ENCODE assay signal across 24 cellular contexts in genomic region chr11:120207517-120207916, GRCh38. TPM values are rescaled to one million over a fixed set of nuclear protein-coding genes. Genes with fewer than 3 reads are reported as not detected.
DNase-seq lines count a peak whose midpoint lies in the region; ATAC-seq and TF ChIP-seq lines count a peak whose summit lies in the region.
"Had no signal": no experiment of that assay in that cellular context is flagged by ENCODE, and none has a peak within 500 bp of the region (broad histone marks: within the 10 kb centered on the region; RNA-seq: fewer than 3 reads in every experiment).

No MANE protein-coding gene starts in this region.

- no peak for TF ChIP-seq EP300 in upper lobe of left lung (IDR thresholded peaks at IDR 0.05)

- intact Hi-C loops in PC-3 (cut with micrococcal nuclease) = no loop called here

- CTCF ChIA-PET in PC-3 (lab: Charles Lee) = no interaction called here

- H3K79me2 ChIP-seq in PC-3 (ENCODE audit: low read length) (peaks cover 12% of the 10 kb centered on the region), hepatocyte (peaks cover 16% of the 10 kb centered on the region), smooth muscle cell (ENCODE audit: low read depth) (peaks cover 13% of the 10 kb centered on the region)

- H3K27me3 ChIP-seq in PC-3 (ENCODE audit: low read length) (no peaks in the 10 kb centered on the region), hepatocyte (no peaks in the 10 kb centered on the region), smooth muscle cell (ENCODE audit: low read depth) (no peaks in the 10 kb centered on the region), upper lobe of left lung (peaks cover 0 to 5% (median 0%) of the 10 kb centered on the region in 4 donors)
- H3K27me3 ChIP-seq: brain microvascular endothelial cell had no signal

- H3F3A ChIP-seq in PC-3 (ENCODE audit: low read length, unreplicated experiment) (no peaks in the 10 kb centered on the region), smooth muscle cell (ENCODE audit: low read depth) (peaks cover 11% of the 10 kb centered on the region)

- H2AFZ ChIP-seq in PC-3 (ENCODE audit: low read length) (no peak overlapping the region), hepatocyte (no peak overlapping the region), smooth muscle cell (ENCODE audit: low read depth) (peak overlapping the region; percentile 76)
- H2AFZ ChIP-seq: GM23338 had no signal

- no peak overlapping the region for H3K4me2 ChIP-seq in PC-3 (ENCODE audit: low read length)
- peak overlapping the region; percentile 13 for H3K4me2 ChIP-seq in hepatocyte
- H3K4me2 ChIP-seq in smooth muscle cell = peak overlapping the region; percentile 17
- H3K4me2 ChIP-seq: GM23338, SK-N-SH had no signal

- TF ChIP-seq CTCF in C4-2B (conservative IDR thresholded peaks at IDR 0.05) (no peak), PC-3 (conservative IDR thresholded peaks at IDR 0.05; ENCODE audit: low read depth, low read length) (no peak), hepatocyte (IDR thresholded peaks at IDR 0.05; ENCODE audit: poor library complexity) (no peak), smooth muscle cell (IDR thresholded peaks at IDR 0.05; ENCODE audit: borderline replicate concordance, insufficient read depth, poor library complexity, severe bottlenecking) (no peak), upper lobe of left lung (IDR thresholded peaks at IDR 0.05) (no peak)

- ATAC-seq in PC-3 = no peak
- no peak for ATAC-seq in upper lobe of left lung (ENCODE audit: low FRiP score in 2 of 2)
- ATAC-seq: activated naive CD8-positive, alpha-beta T cell treated with anti-CD3 and anti-CD28 coated beads, Interleukin-2, amount 50 U/mL, for 24 hours; GM23338 had no signal

- H3K9me2 ChIP-seq in PC-3 (replicated peaks; ENCODE audit: low read length) (no peaks in the 10 kb centered on the region), hepatocyte (replicated peaks; ENCODE audit: insufficient read depth) (no peaks in the 10 kb centered on the region)
- H3K9me2 ChIP-seq: SK-N-SH had no signal

- 84% methylated on average over 7 of the region's 7 CpGs for WGBS in hepatocyte (ENCODE audit: low lambda C conversion rate, missing lambda C conversion rate)
- WGBS in smooth muscle cell (ENCODE audit: low lambda C conversion rate) = 97% methylated on average over 7 of the region's 7 CpGs
- 82 to 83% methylated on average over 7 of the region's 7 CpGs for WGBS in upper lobe of left lung, 2 donors

- no TSS peak for BruUV-seq in PC-3 (replicated peaks; lab: Mats Ljungman, UMichigan)

- H3K27ac ChIP-seq in C4-2B (peak overlapping the region; percentile 29; the same call in 1 of the 2 replicates), PC-3 (ENCODE audit: low read length) (0 out of 2 replicates have a peak overlapping the region, but pooled peaks have one; percentile 78), hepatocyte (peak overlapping the region; percentile 96), smooth muscle cell (ENCODE audit: low read depth) (peak overlapping the region; percentile 65), upper lobe of left lung (no peak overlapping the region)
- H3K27ac ChIP-seq: brain microvascular endothelial cell, VCaP had no signal

- H3K4me3 ChIP-seq in PC-3 (ENCODE audit: low read length) (no peak overlapping the region), hepatocyte (no peak overlapping the region), smooth muscle cell (no peak overlapping the region), upper lobe of left lung (no peak overlapping the region)
- H3K4me3 ChIP-seq: coronary artery, GM23338 had no signal

- peaks cover 27% of the 10 kb centered on the region for H3K4me1 ChIP-seq in PC-3 (ENCODE audit: insufficient read depth, low read length)
- peaks cover 29% of the 10 kb centered on the region for H3K4me1 ChIP-seq in hepatocyte (ENCODE audit: insufficient read depth)
- peaks cover 16% of the 10 kb centered on the region for H3K4me1 ChIP-seq in smooth muscle cell (ENCODE audit: low read depth)
- peaks cover 29 to 36% (median 30%) of the 10 kb centered on the region in 4 donors for H3K4me1 ChIP-seq in upper lobe of left lung

- POLR2A ChIA-PET in PC-3 (lab: Charles Lee; ENCODE audit: unreplicated experiment) = no interaction called here

- H3K9me3 ChIP-seq in PC-3 (ENCODE audit: low read length) (no peaks in the 10 kb centered on the region), hepatocyte (ENCODE audit: low read depth) (no peaks in the 10 kb centered on the region), smooth muscle cell (replicated peaks; ENCODE audit: low read depth) (no peaks in the 10 kb centered on the region), upper lobe of left lung (no peaks in the 10 kb centered on the region)
- H3K9me3 ChIP-seq: SK-N-SH had no signal

- H3K9ac ChIP-seq in PC-3 (ENCODE audit: low read length) (no peak overlapping the region), smooth muscle cell (ENCODE audit: low read depth) (no peak overlapping the region)
- H3K9ac ChIP-seq: SK-N-SH had no signal

- H3K36me3 ChIP-seq in PC-3 (ENCODE audit: low read depth, low read length) = no peaks in the 10 kb centered on the region
- H3K36me3 ChIP-seq in hepatocyte (replicated peaks; ENCODE audit: insufficient read depth, low read depth) = no peaks in the 10 kb centered on the region
- no peaks in the 10 kb centered on the region for H3K36me3 ChIP-seq in smooth muscle cell (ENCODE audit: low read depth)
- no peaks in the 10 kb centered on the region for H3K36me3 ChIP-seq in upper lobe of left lung

- TF ChIP-seq POLR2A in upper lobe of left lung (IDR thresholded peaks at IDR 0.05) = no peak

- H4K20me1 ChIP-seq in PC-3 (ENCODE audit: low read length) (peaks cover 2% of the 10 kb centered on the region; the same call in 1 of the 2 replicates), hepatocyte (ENCODE audit: insufficient read depth, poor library complexity, severe bottlenecking) (no peaks in the 10 kb centered on the region), smooth muscle cell (ENCODE audit: low read depth) (no peaks in the 10 kb centered on the region)

- DNase-seq in PC-3 (no peak), hepatocyte (ENCODE audit: low spot score) (no peak), smooth muscle cell (lab: John Stamatoyannopoulos, UW; ENCODE audit: unreplicated experiment) (no peak), ureter (ENCODE audit: low spot score) (no peak), upper lobe of left lung (no peak), NCI-H2029 (lab: John Stamatoyannopoulos, UW) (no peak), islet precursor cell (no peak)
- DNase-seq: activated CD4-positive, alpha-beta T cell treated with anti-CD3 and anti-CD28 coated beads, Interleukin-2, amount 50 U/mL, for 4 hours; activated CD8-positive, alpha-beta memory T cell treated with anti-CD3 and anti-CD28 coated beads, Interleukin-2, amount 50 U/mL, for 4 hours; activated effector memory CD4-positive, alpha-beta T cell treated with Interleukin-2 at 50 U/mL for 16 hours; activated naive CD8-positive, alpha-beta T cell treated with anti-CD3 and anti-CD28 coated beads, Interleukin-2, amount 50 U/mL, for 24 hours; brain microvascular endothelial cell; CD4-positive, alpha-beta memory T cell; left colon; NCI-H146; NCI-H2171; NCI-H524 treated with DMSO at 0.1 percent for 48 hours; RPMI8226; SK-N-SH; stimulated activated CD4-positive, alpha-beta T cell treated with anti-CD3 and anti-CD28 coated beads, Interleukin-4, amount 100 ng/mL, for 4 hours had no signal

RNA-seq across cellular contexts. Expression of gene OAF, which starts 3.3 kb away (rescaled TPM):
- total RNA-seq in PC-3 (2014; rRNA removed) (97.1 and 126 TPM in 2 replicates), hepatocyte (63.9 and 72.4 TPM in 2 replicates), smooth muscle cell (41.6 and 42.9 TPM in 2 replicates), ureter (34.9 TPM), upper lobe of left lung (10 to 100 TPM in 2 of 6 donors, 1 to 10 TPM in 4; 5.1 to 41.6 (median 8.7) TPM)
- polyA plus RNA-seq in hepatocyte (73.0 and 102 TPM in 2 replicates), smooth muscle cell (69.8 and 112 TPM in 2 replicates)

RNA-seq across cellular contexts. Expression of gene POU2F3, which starts 32.4 kb away (rescaled TPM):
- total RNA-seq in PC-3 (2014; rRNA removed) (0.62 and 0.81 TPM in 2 replicates), hepatocyte (0.24 TPM in 1 of 2 replicates, not detected in the other), smooth muscle cell (2.8 TPM in 1 of 2 replicates, not detected in the other), ureter (7.6 TPM), upper lobe of left lung (10 to 100 TPM in 1 of 6 donors, 1 to 10 TPM in 5; 1.7 to 21.0 (median 3.5) TPM)
- polyA plus RNA-seq in hepatocyte (0.21 TPM in 1 of 2 replicates, not detected in the other), smooth muscle cell (0.34 TPM in 1 of 2 replicates, not detected in the other)
- total RNA-seq: CD4-positive, alpha-beta memory T cell had no signal
- polyA plus RNA-seq: CD4-positive, alpha-beta memory T cell had no signal

Comparison
In these comparisons a context has a peak if more than half of its experiments do, and no peak if none do; other contexts are left out.
1. H3K27ac ChIP-seq: peak in C4-2B (single experiment), PC-3 (single experiment), hepatocyte (single experiment) and smooth muscle cell (single experiment); none in upper lobe of left lung (0 of 4).